Comparison of ENCODE assay signal across 16 cellular contexts in the genomic region with DNA sequence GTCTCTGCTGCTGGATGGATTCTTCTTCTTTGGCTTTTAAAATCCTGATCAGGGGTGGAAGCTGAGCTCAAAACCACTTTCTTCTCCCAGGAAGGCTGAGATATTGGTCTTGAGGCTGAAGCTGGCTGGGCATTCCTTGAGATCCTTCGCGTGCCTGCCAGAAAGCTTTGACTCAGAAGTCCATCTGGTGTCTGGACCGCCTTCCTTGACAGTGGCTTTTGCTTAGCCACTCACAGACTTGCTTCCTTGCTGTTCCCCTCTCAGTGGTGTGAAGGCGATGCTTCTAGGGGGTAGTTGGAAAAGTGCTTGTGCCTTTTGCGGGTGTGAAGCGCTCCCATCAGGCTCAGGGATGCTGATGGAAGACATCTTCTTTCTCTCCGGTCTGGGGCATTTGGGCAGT. TPM values are rescaled to one million over a fixed set of nuclear protein-coding genes. Genes with fewer than 3 reads are reported as not detected.
DNase-seq lines count a peak whose midpoint lies in the region; ATAC-seq lines count a peak whose summit lies in the region.
"Had no signal": no experiment of that assay in that cellular context is flagged by ENCODE, and none has a peak within 500 bp of the region (broad histone marks: within the 10 kb centered on the region; RNA-seq: fewer than 3 reads in every experiment).

No MANE protein-coding gene starts in this region.

- H3K27me3 Mint-ChIP-seq in natural killer cell treated with Interleukin-12 subunit alpha and Interleukin-12 subunit beta and Interleukin-15 and Interleukin-18, amount 100 ng/mL, for 72 hours: no peaks in the 10 kb centered on the region
- H3K27me3 Mint-ChIP-seq: activated CD4-positive, alpha-beta T cell treated with anti-CD3 and anti-CD28 coated beads, Interleukin-2, amount 10 ng/mL, durations not matched to agents 24 days and 14 days; activated T-helper 17 cell treated with anti-CD3 and anti-CD28 coated beads, Interleukin-2, amount 50 U/mL, for 72 hours; CD4-positive, alpha-beta T cell had no signal

- H3K9me3 ChIP-seq in duodenal mucosa (ENCODE audit: control insufficient read depth in 1 of 2, low read length in 2 of 2): no peaks in the 10 kb centered on the region

- H3K9me3 Mint-ChIP-seq in natural killer cell treated with Interleukin-12 subunit alpha and Interleukin-12 subunit beta and Interleukin-15 and Interleukin-18, amount 100 ng/mL, for 72 hours: no peaks in the 10 kb centered on the region
- H3K9me3 Mint-ChIP-seq: activated CD4-positive, alpha-beta T cell treated with anti-CD3 and anti-CD28 coated beads, Interleukin-2, amount 10 ng/mL, durations not matched to agents 24 days and 14 days; activated T-helper 17 cell treated with anti-CD3 and anti-CD28 coated beads, Interleukin-2, amount 50 U/mL, for 72 hours; CD4-positive, alpha-beta T cell; stimulated activated effector memory CD8-positive, alpha-beta T cell treated with anti-CD3 and anti-CD28 coated beads, Interleukin-12 subunit alpha, Interleukin-12 subunit beta, amount 100 ng/mL, for 72 hours had no signal

- H3K36me3 ChIP-seq in duodenal mucosa (ENCODE audit: control insufficient read depth in 1 of 2, insufficient read depth in 2 of 2, low read length in 2 of 2): peaks cover 0 to 12% of the 10 kb centered on the region in 2 donors
- H3K36me3 ChIP-seq: cardiac muscle cell had no signal

- peaks cover 52 to 77% of the 10 kb centered on the region in 2 donors for H3K4me1 ChIP-seq in duodenal mucosa (ENCODE audit: control insufficient read depth in 1 of 2, insufficient read depth in 2 of 2, low read length in 2 of 2)

- H3K27me3 ChIP-seq in duodenal mucosa (ENCODE audit: control insufficient read depth in 1 of 2, insufficient read depth in 2 of 2, low read length in 2 of 2): no peaks in the 10 kb centered on the region
- H3K27me3 ChIP-seq: cardiac muscle cell had no signal

- peaks cover 38 to 58% of the 10 kb centered on the region in 2 donors for H3K4me1 Mint-ChIP-seq in natural killer cell treated with Interleukin-12 subunit alpha and Interleukin-12 subunit beta and Interleukin-15 and Interleukin-18, amount 100 ng/mL, for 72 hours (ENCODE audit: low read depth in 2 of 2)

- peak overlapping the region in 1 of 2 donors; percentile 36 for H3K9ac ChIP-seq in duodenal mucosa (ENCODE audit: low read depth in 1 of 2, low read length in 2 of 2)

- H3K27ac Mint-ChIP-seq in natural killer cell treated with Interleukin-12 subunit alpha and Interleukin-12 subunit beta and Interleukin-15 and Interleukin-18, amount 100 ng/mL, for 72 hours: peak overlapping the region; percentile 95 to 97
- H3K27ac Mint-ChIP-seq: activated T-helper 17 cell treated with anti-CD3 and anti-CD28 coated beads, Interleukin-2, amount 50 U/mL, for 72 hours had no signal

- H3K4me3 ChIP-seq in duodenal mucosa (ENCODE audit: low read depth in 1 of 2, low read length in 2 of 2): peak overlapping the region; percentile 16 to 57
- H3K4me3 ChIP-seq: cardiac muscle cell had no signal

- DNase-seq in AG20443 (ENCODE audit: low spot score): peak; percentile 92
- peak; percentile 14 for DNase-seq in HCEC 1CT
- DNase-seq in natural killer cell treated with Interleukin-12 subunit alpha and Interleukin-12 subunit beta and Interleukin-15 and Interleukin-18, amount 100 ng/mL, for 72 hours (ENCODE audit: low spot score): no peak
- no peak for DNase-seq in SIG-M5 (lab: John Stamatoyannopoulos, UW)
- DNase-seq in mucosa of gallbladder (ENCODE audit: low spot score): no peak
- DNase-seq: activated CD4-positive, alpha-beta T cell treated with anti-CD3 and anti-CD28 coated beads, Interleukin-2, amount 10 ng/mL, durations not matched to agents 24 days and 14 days; CD4-positive, alpha-beta T cell; GDM1; NCI-H1694; NCI-H524; stimulated activated CD4-positive, alpha-beta T cell treated with anti-CD3 and anti-CD28 coated beads, Interleukin-4, amount 100 ng/mL, for 24 hours had no signal

- no peak overlapping the region for H3K27ac ChIP-seq in duodenal mucosa (ENCODE audit: low read depth, low read length)
- H3K27ac ChIP-seq: cardiac muscle cell had no signal

- H3K4me3 Mint-ChIP-seq in natural killer cell treated with Interleukin-12 subunit alpha and Interleukin-12 subunit beta and Interleukin-15 and Interleukin-18, amount 100 ng/mL, for 72 hours: no peak overlapping the region
- H3K4me3 Mint-ChIP-seq: activated CD4-positive, alpha-beta T cell treated with anti-CD3 and anti-CD28 coated beads, Interleukin-2, amount 10 ng/mL, durations not matched to agents 24 days and 14 days; activated T-helper 17 cell treated with anti-CD3 and anti-CD28 coated beads, Interleukin-2, amount 50 U/mL, for 72 hours; CD4-positive, alpha-beta T cell; stimulated activated effector memory CD8-positive, alpha-beta T cell treated with anti-CD3 and anti-CD28 coated beads, Interleukin-12 subunit alpha, Interleukin-12 subunit beta, amount 100 ng/mL, for 72 hours had no signal

- no peak for ATAC-seq in natural killer cell treated with Interleukin-12 subunit alpha and Interleukin-12 subunit beta and Interleukin-15 and Interleukin-18, amount 100 ng/mL, for 72 hours
- ATAC-seq in HG03354 (IDR thresholded peaks at IDR 0.05; ENCODE audit: poor library complexity, severe bottlenecking, unreplicated experiment): no peak
- ATAC-seq: activated T-helper 17 cell treated with anti-CD3 and anti-CD28 coated beads, Interleukin-2, amount 50 U/mL, for 72 hours; stimulated activated effector memory CD8-positive, alpha-beta T cell treated with anti-CD3 and anti-CD28 coated beads, Interleukin-12 subunit alpha, Interleukin-12 subunit beta, amount 100 ng/mL, for 72 hours had no signal

- no peaks in the 10 kb centered on the region for H3K36me3 Mint-ChIP-seq in natural killer cell treated with Interleukin-12 subunit alpha and Interleukin-12 subunit beta and Interleukin-15 and Interleukin-18, amount 100 ng/mL, for 72 hours

RNA-seq across cellular contexts. Expression of a gene that starts 45.9 kb away (rescaled TPM):
- total RNA-seq in natural killer cell treated with Interleukin-12 subunit alpha and Interleukin-12 subunit beta and Interleukin-15 and Interleukin-18, amount 100 ng/mL, for 72 hours: 100 to 1,000 TPM in 1 of 2 donors, 10 to 100 TPM in 1; 71.7 to 144 TPM
- 142 TPM for total RNA-seq in mucosa of gallbladder

Comparison
In these comparisons a context has a peak if more than half of its experiments do, and no peak if none do; other contexts are left out.
1. DNase-seq: peak in AG20443 (single experiment) and HCEC 1CT (single experiment); none in natural killer cell treated with Interleukin-12 subunit alpha and Interleukin-12 subunit beta and Interleukin-15 and Interleukin-18, amount 100 ng/mL, for 72 hours (single experiment), SIG-M5 (single experiment) and mucosa of gallbladder (single experiment).